ENCODE assay signal across 8 cellular contexts in genomic region chr18:49814147-49814499, GRCh38. TPM values are rescaled to one million over a fixed set of nuclear protein-coding genes. Genes with fewer than 3 reads are reported as not detected.
A peak's percentile ranks its signal among the peaks of the same experiment; 100 is the strongest.
DNase-seq lines count a peak whose midpoint lies in the region; ATAC-seq lines count a peak whose summit lies in the region.

No MANE protein-coding gene starts in this region.

- H3K4me1 Mint-ChIP-seq in T-cell = peaks cover 63 to 69% (median 64%) of the 10 kb centered on the region in 3 donors

- peaks cover 13% of the 10 kb centered on the region for H3K9me3 ChIP-seq in HUES64 (ENCODE audit: insufficient read depth, low read depth, low read length)

- 2% methylated on average over 24 of the region's 24 CpGs for WGBS in HUES64

- peaks cover 0 to 8% (median 8%) of the 10 kb centered on the region in 3 donors for H3K9me3 Mint-ChIP-seq in T-cell

- peak overlapping the region; percentile 91 to 99 (median 95) for H3K4me3 Mint-ChIP-seq in T-cell

- H3K9ac ChIP-seq in HUES64 (ENCODE audit: low read depth, low read length) = peak overlapping the region; percentile 96

- DNase-seq in Caki2 (ENCODE audit: low read depth) (peak; percentile 51), T-cell (peak in 15 of 34 experiments; percentile 1 to 32 (median 13)), caudate nucleus (lab: John Stamatoyannopoulos, UW) (peak in 19 of 61 donors; percentile 25 to 73 (median 54)), epidermal melanocyte (ENCODE audit: insufficient read length, low spot score) (no peak)
- peak in 2 of 3 experiments; percentile 32 to 54 for DNase-seq in stimulated activated CD4-positive, alpha-beta T cell treated with anti-CD3 and anti-CD28 coated beads, TNF-alpha, amount 100 ng/mL, for 24 hours (ENCODE audit: low read depth in 3 of 3)

- POLR2A ChIA-PET in T-cell (lab: Charles Lee) = interaction anchor here (0.6 kb wide), 2 partner anchors 9 to 328 kb away, joined by 5 to 8 read pairs; no protein-coding TSS in a partner anchor

- in situ Hi-C loops in Caki2 (cut with HindIII; ENCODE audit: low pct_unique_long_range_greater_than_20kb, low sequenced_read_pairs) = no loop called here

- H3K27me3 ChIP-seq in HUES64 (ENCODE audit: insufficient read depth, low read length) (no peaks in the 10 kb centered on the region), layer of hippocampus (ENCODE audit: control insufficient read depth, insufficient read depth, low read length) (no peaks in the 10 kb centered on the region)

- H3K36me3 ChIP-seq in HUES64 (ENCODE audit: insufficient read depth, low read length) = peaks cover 11% of the 10 kb centered on the region

- H3K4me3 ChIP-seq in HUES64 (ENCODE audit: low read length) = peak overlapping the region; percentile 92

- peak overlapping the region; percentile 97 for H3K27ac Mint-ChIP-seq in T-cell

- H3K4me1 ChIP-seq in HUES64 (ENCODE audit: insufficient read depth, low read length) = peaks cover 17% of the 10 kb centered on the region

- CTCF ChIA-PET in T-cell (lab: Charles Lee) = no interaction called here

- no peaks in the 10 kb centered on the region for H3K27me3 Mint-ChIP-seq in T-cell

- peak; percentile 9 for ATAC-seq in GM21381 (IDR thresholded peaks at IDR 0.05; ENCODE audit: unreplicated experiment)
- peak; percentile 31 to 45 (median 42) for ATAC-seq in T-cell (replicated peaks in 1 of 4)

- H3K36me3 Mint-ChIP-seq in T-cell = peaks cover 12% of the 10 kb centered on the region

- H3K27ac ChIP-seq in HUES64 (ENCODE audit: low read depth, low read length) (peak overlapping the region; percentile 92), caudate nucleus (ENCODE audit: low read depth, low read length) (peak overlapping the region; percentile 98), layer of hippocampus (ENCODE audit: low read depth, low read length) (peak overlapping the region; percentile 89)

RNA-seq across cellular contexts. Expression of gene ACAA2, which starts 0.8 kb away (rescaled TPM):
- 73.9 and 76.4 TPM in 2 replicates for total RNA-seq in Caki2 (2014; rRNA removed; shearing (Covaris generic); ENCODE audit: low replicate concordance)
- 100 TPM for polyA plus RNA-seq in HUES64 (2013, experiment 1 of 2)
- 91.9 TPM for polyA plus RNA-seq in HUES64 (2013, experiment 2 of 2)
- total RNA-seq in T-cell = 10 to 100 TPM; 20.1 to 34.1 (median 28.3) TPM
